8 cellular contexts compared by ENCODE assay signal in the genomic region with DNA sequence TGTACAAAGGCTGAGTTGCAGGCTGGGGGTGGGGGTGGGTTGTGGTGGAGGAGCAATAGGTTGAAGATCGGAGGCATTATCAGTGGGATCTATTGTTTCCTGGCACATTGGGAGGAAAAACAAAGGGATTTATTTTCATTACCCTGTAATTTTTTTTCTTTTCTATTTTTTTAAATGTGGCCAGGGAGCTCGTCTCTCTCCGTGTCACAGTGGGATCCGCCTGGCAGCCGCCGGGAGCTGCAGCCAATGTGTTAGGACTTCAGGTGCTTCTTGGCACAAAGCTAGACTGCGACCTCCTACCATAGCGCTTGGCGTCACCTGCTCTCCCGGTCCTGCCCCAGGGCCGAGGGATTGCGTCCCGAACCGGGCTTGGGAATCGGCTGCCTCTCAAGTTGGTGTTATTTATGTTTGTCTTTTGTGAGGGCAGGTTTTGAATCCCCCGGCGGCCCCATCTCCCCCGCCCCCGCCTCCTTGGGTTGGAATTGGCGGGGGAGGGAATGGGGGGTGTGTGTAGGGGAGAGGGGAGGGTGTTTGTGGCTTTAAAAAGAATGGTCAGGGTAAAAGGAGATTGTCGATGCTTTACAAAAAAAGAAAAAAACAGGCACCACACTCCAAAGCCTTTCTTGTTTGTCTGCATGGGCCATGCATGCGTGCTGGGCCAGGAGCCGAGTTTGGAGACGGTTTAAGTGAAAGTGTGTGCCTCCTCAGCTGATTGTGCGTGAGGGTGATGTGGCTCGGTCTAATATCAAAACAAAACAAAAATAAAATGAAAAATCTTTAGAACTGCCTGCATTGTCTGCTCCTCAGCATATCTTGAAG. TPM values are rescaled to one million over a fixed set of nuclear protein-coding genes. Genes with fewer than 3 reads are reported as not detected.
DNase-seq lines count a peak whose midpoint lies in the region; ATAC-seq, FAIRE-seq and TF ChIP-seq lines count a peak whose summit lies in the region.

No MANE protein-coding gene starts in this region.

- peak overlapping the region; percentile 96 for H3K14ac ChIP-seq in H1 (ENCODE audit: insufficient read length)

- peak overlapping the region; percentile 81 for H3K27ac ChIP-seq in H1 (ENCODE audit: low read depth, low read length)
- H3K27ac ChIP-seq in thymus (ENCODE audit: low read depth), result no peak overlapping the region

- H3K9me3 Mint-ChIP-seq in activated T-cell treated with anti-CD3 and anti-CD28 coated beads, Interleukin-2, amount 50 U/mL, for 24 hours, result no peaks in the 10 kb centered on the region

- no peak overlapping the region for H3K27ac Mint-ChIP-seq in activated T-cell treated with anti-CD3 and anti-CD28 coated beads, Interleukin-2, amount 50 U/mL, for 24 hours

- H3K9ac ChIP-seq in H1 (replicated peaks in 1 of 4; ENCODE audit: extremely low read depth in 1 of 4, low read depth in 3 of 4, low read length in 3 of 4), result peak overlapping the region in 3 of 4 experiments; percentile 72 to 91 (median 84); a peak in 6 of 7 replicates

- peaks cover 5% of the 10 kb centered on the region; the same call in 1 of the 2 replicates for H3K23me2 ChIP-seq in H1 (ENCODE audit: low read depth, low read length)

- H3K27me3 Mint-ChIP-seq in activated T-cell treated with anti-CD3 and anti-CD28 coated beads, Interleukin-2, amount 50 U/mL, for 24 hours, result peaks cover 64% of the 10 kb centered on the region

- no peak for ATAC-seq in GM18858 (IDR thresholded peaks at IDR 0.05; ENCODE audit: unreplicated experiment)

- no peaks in the 10 kb centered on the region for H3K36me3 Mint-ChIP-seq in activated T-cell treated with anti-CD3 and anti-CD28 coated beads, Interleukin-2, amount 50 U/mL, for 24 hours (ENCODE audit: low read depth)

- TF ChIP-seq RAD21 in H1 (IDR thresholded peaks at IDR 0.05 in 1 of 2, conservative IDR thresholded peaks at IDR 0.05 in 1 of 2; ENCODE audit: low read depth in 2 of 2, low read length in 2 of 2), result peak in 1 of 2 experiments; percentile 1; a peak in 1 of 4 replicates

- H3K18ac ChIP-seq in H1 (ENCODE audit: extremely low read depth, low read length), result peak overlapping the region; percentile 79; the same call in 1 of the 2 replicates

- FAIRE-seq in H1 (lab: Jason Lieb, UNC), result no peak

- H3K27me3 ChIP-seq in H1 (replicated peaks in 1 of 4; ENCODE audit: control insufficient read depth in 3 of 4, extremely low read depth in 1 of 4, insufficient read depth in 3 of 4, low read length in 3 of 4) (no peaks in the 10 kb centered on the region), thymus (ENCODE audit: control insufficient read depth, insufficient read depth) (peaks cover 25% of the 10 kb centered on the region)

- H2BK5ac ChIP-seq in H1 (ENCODE audit: low read depth, low read length), result peak overlapping the region; percentile 86

- CTCF ChIA-PET in H1 (lab: Charles Lee; ENCODE audit: partially characterized antibody), result interaction anchor here (0.6 kb wide), 1 partner anchor 164 kb away, joined by 4 read pairs; no protein-coding TSS in a partner anchor

- peak overlapping the region; percentile 88 for H2BK120ac ChIP-seq in H1 (replicated peaks; ENCODE audit: low read depth, low read length)

- no peak overlapping the region for H2BK20ac ChIP-seq in H1 (ENCODE audit: low read length)

- H4K5ac ChIP-seq in H1 (ENCODE audit: insufficient read length, low read depth, low read length), result peak overlapping the region; percentile 96

- no peak for TF ChIP-seq EP300 in H1 (IDR thresholded peaks at IDR 0.05; ENCODE audit: borderline replicate concordance in 1 of 2, low read depth in 2 of 2, low read length in 2 of 2)

- H3K79me2 ChIP-seq in H1 (ENCODE audit: control insufficient read depth in 1 of 2, insufficient read depth in 2 of 2, low read length in 2 of 2), result peaks cover 0 to 45% of the 10 kb centered on the region in 2 experiments; a peak in 2 of 4 replicates

- H3K36me3 ChIP-seq in H1 (ENCODE audit: control insufficient read depth in 2 of 4, insufficient read depth in 4 of 4, low read length in 3 of 4), result peaks cover 0 to 3% (median 0%) of the 10 kb centered on the region in 4 experiments; a peak in 1 of 8 replicates
- no peaks in the 10 kb centered on the region for H3K36me3 ChIP-seq in thymus (ENCODE audit: control insufficient read depth, insufficient read depth)

- no peak overlapping the region for H3K56ac ChIP-seq in H1 (replicated peaks; ENCODE audit: insufficient read length, low read depth, low read length)

- H2AFZ ChIP-seq in H1 (ENCODE audit: low read length), result peak overlapping the region; percentile 29; the same call in 1 of the 2 replicates

- H3K4me1 ChIP-seq in H1 (replicated peaks in 1 of 4; ENCODE audit: control insufficient read depth in 3 of 4, insufficient read depth in 4 of 4, low read length in 3 of 4) (peaks cover 0 to 16% (median 14%) of the 10 kb centered on the region in 4 experiments; a peak in 5 of 7 replicates), thymus (ENCODE audit: control insufficient read depth, insufficient read depth, low read length) (no peaks in the 10 kb centered on the region)

- no peaks in the 10 kb centered on the region for H3K79me1 ChIP-seq in H1 (ENCODE audit: low read depth, low read length)

- TF ChIP-seq POLR2A in H1 (IDR thresholded peaks at IDR 0.05; ENCODE audit: control extremely low read depth in 1 of 2, low read depth in 2 of 2, low read length in 2 of 2), result peak in 1 of 2 experiments; percentile 88; a peak in 2 of 3 replicates

- POLR2A ChIA-PET in H1 (lab: Charles Lee; ENCODE audit: partially characterized antibody), result interaction anchor here (0.6 to 1.4 kb wide), 6 partner anchors 10 to 253 kb away, joined by 3 to 4 read pairs (median 3); partner anchors contain the start of gene SGCE

- H3K4me3 Mint-ChIP-seq in activated T-cell treated with anti-CD3 and anti-CD28 coated beads, Interleukin-2, amount 50 U/mL, for 24 hours, result peak overlapping the region; percentile 23

- peaks cover 8% of the 10 kb centered on the region for H3K4me1 Mint-ChIP-seq in activated T-cell treated with anti-CD3 and anti-CD28 coated beads, Interleukin-2, amount 50 U/mL, for 24 hours (ENCODE audit: low read depth)

- no peak overlapping the region for H2AK5ac ChIP-seq in H1 (ENCODE audit: low read depth, low read length)

- H4K91ac ChIP-seq in H1 (replicated peaks; ENCODE audit: insufficient read length, low read length), result peak overlapping the region; percentile 79

- H3K4me2 ChIP-seq in H1 (ENCODE audit: insufficient read depth in 1 of 2, low read depth in 2 of 2, low read length in 2 of 2), result peak overlapping the region; percentile 74 to 82

- no peak overlapping the region for H3K4ac ChIP-seq in H1 (replicated peaks; ENCODE audit: insufficient read length, low read depth, low read length)

- H4K8ac ChIP-seq in H1 (ENCODE audit: extremely low read depth, insufficient read depth, low read length), result peak overlapping the region; percentile 94

- no peak for TF ChIP-seq CTCF in H1 (IDR thresholded peaks at IDR 0.05; ENCODE audit: control extremely low read depth in 1 of 3, insufficient read depth in 1 of 3, low read depth in 1 of 3, low read length in 3 of 3)

- H3K9me3 ChIP-seq in H1 (ENCODE audit: insufficient read depth in 2 of 2, low read depth in 1 of 2, low read length in 1 of 2) (no peaks in the 10 kb centered on the region), thymus (ENCODE audit: control insufficient read depth) (no peaks in the 10 kb centered on the region)

- H3K4me3 ChIP-seq in H1 (ENCODE audit: extremely low read depth in 1 of 4, insufficient read depth in 2 of 4, low read depth in 3 of 4, low read length in 4 of 4) (peak overlapping the region; percentile 68 to 81 (median 69)), thymus (ENCODE audit: low read length) (peak overlapping the region; percentile 26)

- H4K20me1 ChIP-seq in H1 (replicated peaks in 1 of 2; ENCODE audit: control insufficient read depth in 1 of 2, insufficient read depth in 2 of 2, low read length in 2 of 2), result no peaks in the 10 kb centered on the region

- DNase-seq in activated T-cell treated with anti-CD3 and anti-CD28 coated beads, Interleukin-2, amount 50 U/mL, for 24 hours, result no peak
- no peak for DNase-seq in activated T-cell treated with anti-CD3 and anti-CD28 coated beads, Interleukin-2, amount 50 U/mL, for 48 hours
- peak; percentile 84 for DNase-seq in NCI-H748 (lab: John Stamatoyannopoulos, UW; ENCODE audit: unreplicated experiment)
- DNase-seq in H1 (ENCODE audit: low read depth in 1 of 2, low spot score in 2 of 2), result peak; percentile 38 to 77
- DNase-seq in lung microvascular endothelial cell (ENCODE audit: low read depth in 2 of 2), result peak; percentile 5 to 47
- no peak for DNase-seq in activated CD4-positive, alpha-beta T cell treated with anti-CD3 and anti-CD28 coated beads for 48 hours

- peak overlapping the region; percentile 83 for H2BK12ac ChIP-seq in H1 (ENCODE audit: low read depth, low read length)

- H3K23ac ChIP-seq in H1 (ENCODE audit: insufficient read length), result no peak overlapping the region

- no peak overlapping the region for H2BK15ac ChIP-seq in H1 (ENCODE audit: low read length)

- WGBS in H1 (ENCODE audit: extremely low coverage in 1 of 2, insufficient coverage in 1 of 2, insufficient read length in 1 of 2, insufficient replicate concordance in 2 of 2, low coverage in 1 of 2, low lambda C conversion rate in 2 of 2, missing lambda C conversion rate in 1 of 2), 2 experiments, result 4% methylated on average over 19 of the region's 26 CpGs; no CpG with 5 or more reads in 1 of the 2 experiments
- 4% methylated on average over 26 of the region's 26 CpGs for WGBS in thymus

TF ChIP-seq in H1, 55 proteins besides CTCF, POLR2A, EP300 and RAD21 (continues in another document):
- TF ChIP-seq JUND (IDR thresholded peaks at IDR 0.05; ENCODE audit: low read length) (no peak), NRF1 (IDR thresholded peaks at IDR 0.05; ENCODE audit: low read depth, low read length) (no peak), EZH2 (IDR thresholded peaks at IDR 0.05; ENCODE audit: low read depth, low read length, severe bottlenecking) (no peak), CTBP2 (IDR thresholded peaks at IDR 0.05; ENCODE audit: borderline replicate concordance, insufficient read depth, insufficient read length, low read length) (no peak), TBP (IDR thresholded peaks at IDR 0.05; ENCODE audit: low read depth, low read length) (peak; percentile 40; the same call in 1 of the 2 replicates), BRCA1 (IDR thresholded peaks at IDR 0.05; ENCODE audit: low read depth, low read length) (no peak), RBBP5 (IDR thresholded peaks at IDR 0.05; ENCODE audit: borderline replicate concordance, low read depth, low read length) (peak; percentile 63; the same call in 1 of the 2 replicates)

RNA-seq across cellular contexts. Expression of gene PPP1R9A, which starts 1.0 kb away (rescaled TPM):
- total RNA-seq in H1 (2021; fragmentation: NEBNext Ultra II Directional; extraction: Animal tissue kit (Norgen Biotek cat#: 25700)), result 15.5 and 20.3 TPM in 2 replicates
- polyA plus RNA-seq in H1 (2011; rRNA removed), result 2.1 and 3.0 TPM in 2 replicates
- polyA plus RNA-seq in H1 (2011; cell fraction: cytosol; rRNA removed), result 3.1 TPM
- 11.5 TPM for polyA plus RNA-seq in H1 (2011; cell fraction: nucleus; rRNA removed)
- 3.7 to 8.0 TPM (median 5.6 TPM) in 4 replicates for polyA plus RNA-seq in H1 (2012, experiment 1 of 2)
- 0.29 TPM for polyA plus RNA-seq in H1 (2012, experiment 2 of 2)
- polyA plus RNA-seq in H1 (2013, experiment 1 of 2), result 5.7 TPM
- polyA plus RNA-seq in H1 (2013, experiment 2 of 2), result 6.1 TPM
- 24.4 and 34.3 TPM in 2 replicates for polyA minus RNA-seq in H1 (2011; rRNA and poly(A)+ RNA removed)
- polyA minus RNA-seq in H1 (2011; cell fraction: cytosol; rRNA and poly(A)+ RNA removed), result 11.4 TPM
- 80.4 TPM for polyA minus RNA-seq in H1 (2011; cell fraction: nucleus; rRNA and poly(A)+ RNA removed)
- 5.0 and 9.9 TPM in 2 replicates for total RNA-seq in lung microvascular endothelial cell
- polyA plus RNA-seq in thymus, result 1.4 TPM

Comparison
In these comparisons a context has a peak if more than half of its experiments do, and no peak if none do; other contexts are left out.
1. DNase-seq: peak in NCI-H748 (single experiment), H1 (2 of 2) and lung microvascular endothelial cell (2 of 2); none in activated T-cell treated with anti-CD3 and anti-CD28 coated beads, Interleukin-2, amount 50 U/mL, for 24 hours (single experiment), activated T-cell treated with anti-CD3 and anti-CD28 coated beads, Interleukin-2, amount 50 U/mL, for 48 hours (0 of 2) and activated CD4-positive, alpha-beta T cell treated with anti-CD3 and anti-CD28 coated beads for 48 hours (single experiment).